1 cellular context compared by ENCODE assay signal in the genomic region with DNA sequence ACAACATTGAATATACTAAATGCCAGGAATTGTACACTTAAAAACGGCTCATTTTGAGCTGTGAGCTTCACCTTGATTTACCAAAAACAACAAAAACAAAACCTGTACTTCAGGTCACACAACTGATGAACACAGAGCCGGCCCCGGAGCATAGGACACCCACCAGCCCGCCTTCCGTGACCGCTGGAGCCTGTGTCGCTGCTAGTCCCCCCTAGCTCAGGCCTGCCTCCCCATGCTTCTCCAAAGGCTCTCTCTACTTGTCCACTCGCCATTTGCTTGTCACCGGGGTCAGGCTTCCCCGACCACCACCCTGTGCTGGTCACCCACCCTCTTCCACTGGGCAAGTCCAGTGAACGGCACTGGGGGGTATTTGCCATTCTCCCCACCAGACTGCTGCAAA.
TF ChIP-seq lines count a peak whose summit lies in the region.

No MANE protein-coding gene starts in this region.

TF ChIP-seq in HepG2, 621 proteins besides CTCF, POLR2A, EP300 and RAD21 (continued from another document):
- TF ChIP-seq, protein P1, sequence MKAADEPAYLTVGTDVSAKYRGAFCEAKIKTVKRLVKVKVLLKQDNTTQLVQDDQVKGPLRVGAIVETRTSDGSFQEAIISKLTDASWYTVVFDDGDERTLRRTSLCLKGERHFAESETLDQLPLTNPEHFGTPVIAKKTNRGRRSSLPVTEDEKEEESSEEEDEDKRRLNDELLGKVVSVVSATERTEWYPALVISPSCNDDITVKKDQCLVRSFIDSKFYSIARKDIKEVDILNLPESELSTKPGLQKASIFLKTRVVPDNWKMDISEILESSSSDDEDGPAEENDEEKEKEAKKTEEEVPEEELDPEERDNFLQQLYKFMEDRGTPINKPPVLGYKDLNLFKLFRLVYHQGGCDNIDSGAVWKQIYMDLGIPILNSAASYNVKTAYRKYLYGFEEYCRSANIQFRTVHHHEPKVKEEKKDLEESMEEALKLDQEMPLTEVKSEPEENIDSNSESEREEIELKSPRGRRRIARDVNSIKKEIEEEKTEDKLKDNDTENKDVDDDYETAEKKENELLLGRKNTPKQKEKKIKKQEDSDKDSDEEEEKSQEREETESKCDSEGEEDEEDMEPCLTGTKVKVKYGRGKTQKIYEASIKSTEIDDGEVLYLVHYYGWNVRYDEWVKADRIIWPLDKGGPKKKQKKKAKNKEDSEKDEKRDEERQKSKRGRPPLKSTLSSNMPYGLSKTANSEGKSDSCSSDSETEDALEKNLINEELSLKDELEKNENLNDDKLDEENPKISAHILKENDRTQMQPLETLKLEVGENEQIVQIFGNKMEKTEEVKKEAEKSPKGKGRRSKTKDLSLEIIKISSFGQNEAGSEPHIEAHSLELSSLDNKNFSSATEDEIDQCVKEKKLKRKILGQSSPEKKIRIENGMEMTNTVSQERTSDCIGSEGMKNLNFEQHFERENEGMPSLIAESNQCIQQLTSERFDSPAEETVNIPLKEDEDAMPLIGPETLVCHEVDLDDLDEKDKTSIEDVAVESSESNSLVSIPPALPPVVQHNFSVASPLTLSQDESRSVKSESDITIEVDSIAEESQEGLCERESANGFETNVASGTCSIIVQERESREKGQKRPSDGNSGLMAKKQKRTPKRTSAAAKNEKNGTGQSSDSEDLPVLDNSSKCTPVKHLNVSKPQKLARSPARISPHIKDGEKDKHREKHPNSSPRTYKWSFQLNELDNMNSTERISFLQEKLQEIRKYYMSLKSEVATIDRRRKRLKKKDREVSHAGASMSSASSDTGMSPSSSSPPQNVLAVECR (CRISPR knock-in tag; IDR thresholded peaks at IDR 0.05; ENCODE audit: borderline replicate concordance): no peak
- no peak for TF ChIP-seq TOPORS (CRISPR knock-in tag; IDR thresholded peaks at IDR 0.05)
- no peak for TF ChIP-seq NR2C2 (CRISPR knock-in tag; IDR thresholded peaks at IDR 0.05; ENCODE audit: borderline replicate concordance)
- no peak for TF ChIP-seq ZFY (CRISPR knock-in tag; IDR thresholded peaks at IDR 0.05)
- TF ChIP-seq SYNCRIP (IDR thresholded peaks at IDR 0.05; ENCODE audit: insufficient read depth, low read depth, low read length): no peak
- no peak for TF ChIP-seq IRF1 (CRISPR knock-in tag; IDR thresholded peaks at IDR 0.05; ENCODE audit: low read depth)
- TF ChIP-seq ZNF136 (CRISPR knock-in tag; IDR thresholded peaks at IDR 0.05; ENCODE audit: low read depth): no peak
- no peak for TF ChIP-seq GATAD2A (CRISPR knock-in tag; IDR thresholded peaks at IDR 0.05)
